8 cellular contexts compared by ENCODE assay signal in genomic region chr18:34976084-34976483, GRCh38.
DNase-seq lines count a peak whose midpoint lies in the region; ATAC-seq and TF ChIP-seq lines count a peak whose summit lies in the region.

No MANE protein-coding gene starts in this region.

- no peak for ATAC-seq in Panc1
- ATAC-seq in mucosa of descending colon: no peak
- ATAC-seq in HG03460 (IDR thresholded peaks at IDR 0.05; ENCODE audit: unreplicated experiment): no peak

- no peaks in the 10 kb centered on the region for H3K36me3 ChIP-seq in ES-I3 (ENCODE audit: insufficient read depth, low read length)
- H3K36me3 ChIP-seq in Panc1 (ENCODE audit: control insufficient read depth, insufficient read depth, low read length): no peaks in the 10 kb centered on the region; the same call in 1 of the 2 replicates
- H3K36me3 ChIP-seq in left ventricle myocardium inferior: no peaks in the 10 kb centered on the region
- H3K36me3 ChIP-seq in sigmoid colon: no peaks in the 10 kb centered on the region
- no peaks in the 10 kb centered on the region for H3K36me3 ChIP-seq in mucosa of descending colon (ENCODE audit: low read depth)

- 27 to 59% methylated on average over 9 of the region's 9 CpGs for WGBS in sigmoid colon, 2 donors

- POLR2A ChIA-PET in Panc1 (lab: Charles Lee): no interaction called here

- H3K27me3 ChIP-seq in Panc1 (ENCODE audit: control insufficient read depth, insufficient read depth, low read length) (no peaks in the 10 kb centered on the region), left ventricle myocardium inferior (ENCODE audit: low read depth) (no peaks in the 10 kb centered on the region), sigmoid colon (no peaks in the 10 kb centered on the region)

- H3K4me3 ChIP-seq in Panc1 (ENCODE audit: low read depth in 2 of 2, low read length in 2 of 2): peak overlapping the region; percentile 57 to 85; a peak in 3 of 4 replicates
- H3K4me3 ChIP-seq in left ventricle myocardium inferior: peak overlapping the region; percentile 94
- peak overlapping the region in 2 of 4 donors; percentile 73 to 83 for H3K4me3 ChIP-seq in sigmoid colon
- no peak overlapping the region for H3K4me3 ChIP-seq in mucosa of descending colon

- DNase-seq in Panc1 (ENCODE audit: low read depth, low spot score) (no peak), left ventricle myocardium inferior (no peak), sigmoid colon (peak; percentile 66), mucosa of descending colon (no peak), GF-D8 (lab: John Stamatoyannopoulos, UW) (no peak)
- no peak for DNase-seq in central memory CD4-positive, alpha-beta T cell

- H3K27ac ChIP-seq in Panc1 (ENCODE audit: low read length): no peak overlapping the region
- H3K27ac ChIP-seq in left ventricle myocardium inferior (replicated peaks): peak overlapping the region; percentile 74
- peak overlapping the region in 1 of 4 donors; percentile 79 for H3K27ac ChIP-seq in sigmoid colon

- intact Hi-C loops in Panc1 (cut with micrococcal nuclease; ENCODE audit: unreplicated experiment) (loop anchor here (5.0 kb wide), 1 partner anchor 94 kb away; no protein-coding TSS in a partner anchor), left ventricle myocardium inferior (cut with micrococcal nuclease) (no loop called here), sigmoid colon (cut with DNase I) (loop anchor here (5.0 kb wide), 2 partner anchors 66 to 94 kb away; partner anchors contain the start of gene MAPRE2), mucosa of descending colon (cut with DNase I, micrococcal nuclease) (no loop called here)

- BruUV-seq in Panc1 (replicated peaks; lab: Mats Ljungman, UMichigan): no TSS peak

- CTCF ChIA-PET in Panc1 (lab: Charles Lee): no interaction called here

- H3K9me3 ChIP-seq in ES-I3 (ENCODE audit: control insufficient read depth, insufficient read depth, low read length) (peaks cover 5% of the 10 kb centered on the region; the same call in 1 of the 2 replicates), Panc1 (ENCODE audit: control insufficient read depth, insufficient read depth, low read depth, low read length) (no peaks in the 10 kb centered on the region), left ventricle myocardium inferior (replicated peaks) (no peaks in the 10 kb centered on the region), sigmoid colon (peaks cover 0 to 5% (median 0%) of the 10 kb centered on the region in 4 donors), mucosa of descending colon (no peaks in the 10 kb centered on the region)

- in situ Hi-C loops in Panc1 (cut with HindIII; ENCODE audit: low pct_unique_long_range_greater_than_20kb, low sequenced_read_pairs): no loop called here

- TF ChIP-seq POLR2A in sigmoid colon (IDR thresholded peaks at IDR 0.05): no peak

- TF ChIP-seq EP300 in sigmoid colon (IDR thresholded peaks at IDR 0.05): no peak

- H3K4me1 ChIP-seq in ES-I3 (ENCODE audit: insufficient read depth, low read length) (peaks cover 4% of the 10 kb centered on the region; the same call in 1 of the 2 replicates), Panc1 (ENCODE audit: control insufficient read depth, insufficient read depth, low read length) (peaks cover 4% of the 10 kb centered on the region; the same call in 1 of the 2 replicates), left ventricle myocardium inferior (peaks cover 42% of the 10 kb centered on the region), sigmoid colon (peaks cover 0 to 23% (median 15%) of the 10 kb centered on the region in 4 donors), mucosa of descending colon (ENCODE audit: low read depth) (peaks cover 16% of the 10 kb centered on the region)

- no peak for TF ChIP-seq CTCF in Panc1 (IDR thresholded peaks at IDR 0.05)
- TF ChIP-seq CTCF in left ventricle myocardium inferior (IDR thresholded peaks at IDR 0.05; ENCODE audit: borderline replicate concordance): no peak
- no peak for TF ChIP-seq CTCF in sigmoid colon (IDR thresholded peaks at IDR 0.05)
- TF ChIP-seq CTCF in mucosa of descending colon (IDR thresholded peaks at IDR 0.05): no peak

- peak overlapping the region; percentile 66; the same call in 1 of the 2 replicates for H3K9ac ChIP-seq in ES-I3 (ENCODE audit: low read depth, low read length)

Comparison
In these comparisons a context has a peak if more than half of its experiments do, and no peak if none do; other contexts are left out.
1. intact Hi-C loops: an anchor here in Panc1 (5.0 kb wide) and sigmoid colon (5.0 kb wide); none called in left ventricle myocardium inferior and mucosa of descending colon.